In genomic region chr17:17809527-17810373, GRCh38 we compare ENCODE assay signal across 9 cellular contexts. TPM values are rescaled to one million over a fixed set of nuclear protein-coding genes. Genes with fewer than 3 reads are reported as not detected.
DNase-seq lines count a peak whose midpoint lies in the region; ATAC-seq and TF ChIP-seq lines count a peak whose summit lies in the region.
"Had no signal": no experiment of that assay in that cellular context is flagged by ENCODE, and none has a peak within 500 bp of the region (broad histone marks: within the 10 kb centered on the region; RNA-seq: fewer than 3 reads in every experiment).

No MANE protein-coding gene starts in this region.

- H3K4me1 Mint-ChIP-seq in mesothelial cell of epicardium = peaks cover 41% of the 10 kb centered on the region

- H3K9ac ChIP-seq in NT2/D1 (ENCODE audit: insufficient read length, low read depth) (peak overlapping the region; percentile 74), Karpas-422 (ENCODE audit: low read length) (no peak overlapping the region)
- H3K9ac ChIP-seq: BLaER1 treated with 17β-estradiol and CSF1 and Interleukin-3, amounts not matched to agents 10 nM and 100 nM had no signal

- DNase-seq in NT2/D1 (ENCODE audit: low read depth, low spot score) (no peak), fibroblast of peridontal ligament (ENCODE audit: extremely low read depth) (peak; percentile 53), mesothelial cell of epicardium (ENCODE audit: low spot score in 2 of 2, unreplicated experiment in 2 of 2) (peak; percentile 56 to 78), Karpas-422 (no peak), activated gamma-delta T cell treated with Interleukin-2 at 50 U/mL for 16 hours (no peak)

- peak overlapping the region; percentile 95 for H3K27ac ChIP-seq in 22Rv1
- H3K27ac ChIP-seq in Karpas-422 (ENCODE audit: low read length) = no peak overlapping the region
- H3K27ac ChIP-seq: BLaER1 treated with 17β-estradiol and CSF1 and Interleukin-3, amounts not matched to agents 10 nM and 100 nM had no signal

- H3K4me3 Mint-ChIP-seq in mesothelial cell of epicardium = peak overlapping the region; percentile 52

- peaks cover 18% of the 10 kb centered on the region for H3K36me3 Mint-ChIP-seq in mesothelial cell of epicardium

- no peak overlapping the region for H2AFZ ChIP-seq in Karpas-422 (ENCODE audit: low read length)

- H3K27ac Mint-ChIP-seq in mesothelial cell of epicardium = peak overlapping the region; percentile 97

- H3K4me3 ChIP-seq in NT2/D1 (ENCODE audit: insufficient read length, low read depth) = peak overlapping the region; percentile 23
- H3K4me3 ChIP-seq in Karpas-422 (ENCODE audit: low read length) = no peak overlapping the region
- H3K4me3 ChIP-seq: BLaER1 treated with 17β-estradiol and CSF1 and Interleukin-3, amounts not matched to agents 10 nM and 100 nM had no signal

- TF ChIP-seq CTCF in 22Rv1 (IDR thresholded peaks at IDR 0.05) (no peak), mesothelial cell of epicardium (IDR thresholded peaks at IDR 0.05; ENCODE audit: unreplicated experiment) (no peak)

- H3K9me3 ChIP-seq in NT2/D1 (ENCODE audit: insufficient read depth, low read length) (no peaks in the 10 kb centered on the region), Karpas-422 (ENCODE audit: low read length) (no peaks in the 10 kb centered on the region)
- H3K9me3 ChIP-seq: BLaER1 treated with 17β-estradiol and CSF1 and Interleukin-3, amounts not matched to agents 10 nM and 100 nM had no signal

- H3K79me2 ChIP-seq in Karpas-422 (ENCODE audit: low read length) = no peaks in the 10 kb centered on the region

- H3K9me2 ChIP-seq in Karpas-422 (replicated peaks; ENCODE audit: insufficient read depth, low read length) = no peaks in the 10 kb centered on the region

- H3K36me3 ChIP-seq in NT2/D1 (ENCODE audit: insufficient read depth, insufficient read length, low read length) (peaks cover 41% of the 10 kb centered on the region), Karpas-422 (ENCODE audit: insufficient read depth, low read length) (peaks cover 6% of the 10 kb centered on the region; the same call in 1 of the 2 replicates)

- no peaks in the 10 kb centered on the region for H4K20me1 ChIP-seq in Karpas-422 (ENCODE audit: insufficient read depth, low read depth, low read length)

- no peaks in the 10 kb centered on the region for H3K27me3 Mint-ChIP-seq in mesothelial cell of epicardium (ENCODE audit: low read depth)

- H3K27me3 ChIP-seq in NT2/D1 (ENCODE audit: insufficient read depth, insufficient read length) (no peaks in the 10 kb centered on the region), Karpas-422 (ENCODE audit: low read length) (no peaks in the 10 kb centered on the region)
- H3K27me3 ChIP-seq: BLaER1 treated with 17β-estradiol and CSF1 and Interleukin-3, amounts not matched to agents 10 nM and 100 nM had no signal

- H3K9me3 Mint-ChIP-seq in mesothelial cell of epicardium = no peaks in the 10 kb centered on the region

- H3K4me1 ChIP-seq in NT2/D1 (ENCODE audit: insufficient read depth, insufficient read length) (peaks cover 8% of the 10 kb centered on the region), Karpas-422 (ENCODE audit: low read length) (peaks cover 20% of the 10 kb centered on the region)

- no peak for ATAC-seq in HG03196 (IDR thresholded peaks at IDR 0.05; ENCODE audit: unreplicated experiment)
- no peak for ATAC-seq in GM18868 (IDR thresholded peaks at IDR 0.05; ENCODE audit: unreplicated experiment)

- H3K4me2 ChIP-seq in Karpas-422 (ENCODE audit: low read depth, low read length, poor library complexity, severe bottlenecking) = no peak overlapping the region

RNA-seq across cellular contexts. Expression of gene SREBF1, which starts 27.0 kb away (rescaled TPM):
- total RNA-seq in mesothelial cell of epicardium = 179 to 187 TPM (median 181 TPM) in 3 replicates
- total RNA-seq in Karpas-422 (2014; rRNA removed; shearing (Covaris generic); ENCODE audit: low replicate concordance) = 52.0 and 103 TPM in 2 replicates

Comparison
In these comparisons a context has a peak if more than half of its experiments do, and no peak if none do; other contexts are left out.
1. DNase-seq: peak in fibroblast of peridontal ligament (single experiment) and mesothelial cell of epicardium (2 of 2); none in NT2/D1 (single experiment), Karpas-422 (single experiment) and activated gamma-delta T cell treated with Interleukin-2 at 50 U/mL for 16 hours (single experiment).